In the genomic region with DNA sequence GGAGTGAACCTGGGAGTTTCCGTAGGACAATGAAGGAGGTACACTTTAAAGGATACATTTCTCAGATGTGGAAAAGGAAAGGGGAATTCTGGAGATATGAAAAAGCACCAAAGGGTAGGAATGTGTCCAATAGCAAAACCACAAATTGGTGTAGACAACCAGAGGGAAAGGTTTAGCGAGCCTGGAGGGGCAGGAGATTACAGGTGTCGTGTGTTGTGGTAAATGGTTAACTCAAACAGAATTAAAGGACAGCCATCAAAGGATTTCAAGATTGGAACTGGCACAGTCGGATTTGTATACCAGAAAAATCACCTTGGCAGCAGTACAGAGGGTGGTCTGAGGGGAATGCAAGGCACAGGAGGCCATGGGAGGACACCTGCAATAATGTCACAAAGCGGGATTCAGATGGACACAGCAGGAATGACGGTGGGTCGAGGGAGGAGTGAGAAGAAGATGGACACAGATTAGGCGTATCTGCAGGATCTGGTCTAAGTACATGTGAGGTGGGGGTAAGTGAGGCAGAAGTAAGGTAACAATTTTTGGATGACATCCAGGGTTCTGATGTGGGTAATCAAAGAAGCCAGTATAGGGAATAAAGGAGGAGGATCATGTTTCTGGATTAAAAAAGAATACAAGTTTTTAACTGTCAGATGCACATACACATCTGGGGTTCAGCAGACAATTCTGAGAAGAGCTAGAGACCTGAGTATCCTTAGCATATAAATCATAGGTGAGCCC, we compare ENCODE assay signal across 13 cellular contexts.
"Had no signal": no experiment of that assay in that cellular context is flagged by ENCODE, and none has a peak within 500 bp of the region (broad histone marks: within the 10 kb centered on the region; RNA-seq: fewer than 3 reads in every experiment).

No MANE protein-coding gene starts in this region.

- H3K36me3 ChIP-seq: prostate gland, right lobe of liver, upper lobe of left lung had no signal

- H3K27me3 ChIP-seq: right lobe of liver, upper lobe of left lung had no signal

- H3K27me3 Mint-ChIP-seq: activated CD4-positive, alpha-beta memory T cell treated with anti-CD3 and anti-CD28 coated beads for 36 hours; natural killer cell treated with Interleukin-12 subunit alpha and Interleukin-12 subunit beta and Interleukin-15 and Interleukin-18, amount 100 ng/mL, for 72 hours; stimulated activated naive CD8-positive, alpha-beta T cell treated with anti-CD3 and anti-CD28 coated beads, Interleukin-15, Interleukin-2, amounts not matched to agents 100 ng/mL and 50 ng/mL, for 24 hours had no signal

- H3K4me3 ChIP-seq: prostate gland, right lobe of liver, upper lobe of left lung had no signal

- H3K9me3 ChIP-seq: prostate gland, right lobe of liver, upper lobe of left lung had no signal

- H3K27ac ChIP-seq: prostate gland, right lobe of liver, upper lobe of left lung had no signal

- DNase-seq: activated CD4-positive, alpha-beta memory T cell treated with anti-CD3 and anti-CD28 coated beads for 36 hours; activated CD4-positive, alpha-beta T cell treated with anti-CD3 and anti-CD28 coated beads for 1 hour; activated T-cell treated with anti-CD3 and anti-CD28 coated beads, Interleukin-2, amount 50 U/mL, for 72 hours; endodermal cell; head of caudate nucleus; occipital lobe; right lobe of liver; T-helper 9 cell; upper lobe of left lung had no signal

- ATAC-seq: activated T-cell treated with anti-CD3 and anti-CD28 coated beads, Interleukin-2, amount 50 U/mL, for 72 hours; left lobe of liver; natural killer cell treated with Interleukin-12 subunit alpha and Interleukin-12 subunit beta and Interleukin-15 and Interleukin-18, amount 100 ng/mL, for 72 hours; right lobe of liver had no signal

- H3K27ac Mint-ChIP-seq: activated CD4-positive, alpha-beta memory T cell treated with anti-CD3 and anti-CD28 coated beads for 36 hours; activated T-cell treated with anti-CD3 and anti-CD28 coated beads, Interleukin-2, amount 50 U/mL, for 72 hours; endodermal cell; natural killer cell treated with Interleukin-12 subunit alpha and Interleukin-12 subunit beta and Interleukin-15 and Interleukin-18, amount 100 ng/mL, for 72 hours had no signal

- H3K4me1 ChIP-seq: prostate gland had no signal

- H3K4me3 Mint-ChIP-seq: activated CD4-positive, alpha-beta memory T cell treated with anti-CD3 and anti-CD28 coated beads for 36 hours; activated T-cell treated with anti-CD3 and anti-CD28 coated beads, Interleukin-2, amount 50 U/mL, for 72 hours; endodermal cell; natural killer cell treated with Interleukin-12 subunit alpha and Interleukin-12 subunit beta and Interleukin-15 and Interleukin-18, amount 100 ng/mL, for 72 hours; stimulated activated naive CD8-positive, alpha-beta T cell treated with anti-CD3 and anti-CD28 coated beads, Interleukin-15, Interleukin-2, amounts not matched to agents 100 ng/mL and 50 ng/mL, for 24 hours had no signal

- H3K9me3 Mint-ChIP-seq: endodermal cell; natural killer cell treated with Interleukin-12 subunit alpha and Interleukin-12 subunit beta and Interleukin-15 and Interleukin-18, amount 100 ng/mL, for 72 hours had no signal
